8 cellular contexts compared by ENCODE assay signal in genomic region chr10:114767589-114768393, GRCh38. TPM values are rescaled to one million over a fixed set of nuclear protein-coding genes. Genes with fewer than 3 reads are reported as not detected.
DNase-seq lines count a peak whose midpoint lies in the region; ATAC-seq and TF ChIP-seq lines count a peak whose summit lies in the region.

No MANE protein-coding gene starts in this region.

- H3K27ac ChIP-seq in OCI-LY7 (ENCODE audit: low read depth, low read length, poor library complexity, severe bottlenecking) (no peak overlapping the region), colonic mucosa (peak overlapping the region; percentile 56), thymus (ENCODE audit: low read depth) (no peak overlapping the region)

- peak overlapping the region; percentile 28 to 65 for H3K9ac ChIP-seq in colonic mucosa (ENCODE audit: low read depth in 2 of 2, low read length in 2 of 2)

- intact Hi-C loops in OCI-LY7 (cut with micrococcal nuclease; ENCODE audit: unreplicated experiment), result no loop called here
- intact Hi-C loops in colonic mucosa (cut with DNase I), result loop anchor here (10.0 kb wide), 1 partner anchor 53 kb away; no protein-coding TSS in a partner anchor
- intact Hi-C loops in lower leg skin (cut with DNase I; ENCODE audit: low total_unique reads), result no loop called here

- H3K4me2 ChIP-seq in OCI-LY7 (ENCODE audit: low read length), result 0 out of 2 replicates have a peak overlapping the region, but pooled peaks have one; percentile 16

- H3K79me2 ChIP-seq in OCI-LY7 (ENCODE audit: insufficient read depth, low read depth, low read length), result no peaks in the 10 kb centered on the region

- no peaks in the 10 kb centered on the region for H3K9me2 ChIP-seq in OCI-LY7 (ENCODE audit: insufficient read depth, low read length)

- H3K36me3 ChIP-seq in OCI-LY7 (ENCODE audit: insufficient read depth, low read length), result no peaks in the 10 kb centered on the region
- H3K36me3 ChIP-seq in colonic mucosa, result no peaks in the 10 kb centered on the region
- no peaks in the 10 kb centered on the region for H3K36me3 ChIP-seq in thymus (ENCODE audit: control insufficient read depth, insufficient read depth)

- H3K27me3 ChIP-seq in colonic mucosa, result no peaks in the 10 kb centered on the region
- peaks cover 11% of the 10 kb centered on the region for H3K27me3 ChIP-seq in thymus (ENCODE audit: control insufficient read depth, insufficient read depth)

- CTCF ChIA-PET in OCI-LY7 (lab: Charles Lee; ENCODE audit: unreplicated experiment), result no interaction called here

- WGBS in lower leg skin, 2 donors, result 0 to 1% methylated on average over 13 to 28 of the region's 83 CpGs
- under 1% methylated on average over 83 of the region's 83 CpGs for WGBS in thymus

- DNase-seq in NCI-H2171 treated with DMSO at 0.1 percent for 48 hours (lab: John Stamatoyannopoulos, UW) (peak; percentile 50), NCI-H2171 (lab: John Stamatoyannopoulos, UW) (no peak), OCI-LY7 (ENCODE audit: low spot score) (no peak), colonic mucosa (peak; percentile 73), lower leg skin (ENCODE audit: low spot score in 2 of 2) (no peak), ecto neural progenitor cell (ENCODE audit: low spot score) (no peak)

- ATAC-seq in GM21529 (IDR thresholded peaks at IDR 0.05; ENCODE audit: unreplicated experiment), result no peak

- H3K4me3 ChIP-seq in OCI-LY7 (ENCODE audit: low read depth, low read length, poor library complexity, severe bottlenecking) (no peak overlapping the region), colonic mucosa (peak overlapping the region; percentile 68), lower leg skin (ENCODE audit: low read depth, poor library complexity, severe bottlenecking) (peak overlapping the region; percentile 40), thymus (ENCODE audit: low read length) (peak overlapping the region; percentile 53)

- no TSS peak for BruUV-seq in OCI-LY7 (replicated peaks; lab: Mats Ljungman, UMichigan)

- no peak for TF ChIP-seq POLR2A in lower leg skin (IDR thresholded peaks at IDR 0.05)

- H3K9me3 ChIP-seq in OCI-LY7 (ENCODE audit: low read length), result no peaks in the 10 kb centered on the region
- H3K9me3 ChIP-seq in colonic mucosa, result no peaks in the 10 kb centered on the region
- H3K9me3 ChIP-seq in thymus (ENCODE audit: control insufficient read depth), result no peaks in the 10 kb centered on the region

- no peak overlapping the region for H2AFZ ChIP-seq in OCI-LY7 (ENCODE audit: low read length)

- POLR2A ChIA-PET in OCI-LY7 (lab: Charles Lee), result interaction anchor here (0.7 kb wide), 1 partner anchor 70 kb away, joined by 3 read pairs; no protein-coding TSS in a partner anchor

- no peaks in the 10 kb centered on the region for H3K4me1 ChIP-seq in OCI-LY7 (ENCODE audit: insufficient read depth, low read length, poor library complexity, severe bottlenecking)
- no peaks in the 10 kb centered on the region for H3K4me1 ChIP-seq in colonic mucosa
- peaks cover 11% of the 10 kb centered on the region for H3K4me1 ChIP-seq in thymus (ENCODE audit: control insufficient read depth, insufficient read depth, low read length)

- no peaks in the 10 kb centered on the region for H4K20me1 ChIP-seq in OCI-LY7 (ENCODE audit: insufficient read depth, low read length)

- TF ChIP-seq CTCF in OCI-LY7 (conservative IDR thresholded peaks at IDR 0.05; ENCODE audit: low read length), result no peak
- TF ChIP-seq CTCF in colonic mucosa (IDR thresholded peaks at IDR 0.05), result no peak
- TF ChIP-seq CTCF in lower leg skin (IDR thresholded peaks at IDR 0.05), result no peak

RNA-seq across cellular contexts. Expression of gene FHIP2A, which starts 53.8 kb away (rescaled TPM):
- total RNA-seq in OCI-LY7 (2014; rRNA removed; shearing (Covaris generic)), result 4.2 and 10.1 TPM in 2 replicates
- total RNA-seq in OCI-LY7 (2022) (13.2 and 15.9 TPM in 2 replicates), colonic mucosa (10 to 100 TPM; 11.3 to 16.6 TPM), lower leg skin (10 to 100 TPM; 11.1 to 40.6 (median 18.0) TPM)
- 14.6 TPM for polyA plus RNA-seq in thymus

Comparison
In these comparisons a context has a peak if more than half of its experiments do, and no peak if none do; other contexts are left out.
1. DNase-seq: peak in NCI-H2171 treated with DMSO at 0.1 percent for 48 hours (single experiment) and colonic mucosa (single experiment); none in NCI-H2171 (single experiment), OCI-LY7 (single experiment), lower leg skin (0 of 2) and ecto neural progenitor cell (single experiment).